Comparison of ENCODE assay signal across 8 cellular contexts in genomic region chr3:185936814-185937688, GRCh38. TPM values are rescaled to one million over a fixed set of nuclear protein-coding genes. Genes with fewer than 3 reads are reported as not detected.
DNase-seq lines count a peak whose midpoint lies in the region; ATAC-seq and TF ChIP-seq lines count a peak whose summit lies in the region.

No MANE protein-coding gene starts in this region.

- H3K36me3 ChIP-seq in Loucy (ENCODE audit: insufficient read depth, low read length) = peaks cover 22% of the 10 kb centered on the region

- peak; percentile 89 for DNase-seq in DMS53 (lab: John Stamatoyannopoulos, UW)
- peak; percentile 88 for DNase-seq in H4 (ENCODE audit: low spot score)
- peak; percentile 94 for DNase-seq in RPMI8226
- DNase-seq in activated T-helper 2 cell treated with anti-CD3 and anti-CD28 coated beads, Interferon-gamma antibody, Interleukin-2, Interleukin-4, amounts not matched to agents 10 μg/mL and 5 μg/mL and 100 μg/mL, durations not matched to agents 14 hours and 24 hours and 36 hours (ENCODE audit: low spot score) = peak; percentile 83
- DNase-seq in fibroblast of pulmonary artery (ENCODE audit: low read depth) = peak; percentile 91
- DNase-seq in natural killer cell treated with Interleukin-12 subunit alpha and Interleukin-12 subunit beta and Interleukin-15 and Interleukin-18, amount 100 ng/mL, for 72 hours (ENCODE audit: low spot score) = peak; percentile 88
- DNase-seq in stimulated activated naive CD4-positive, alpha-beta T cell treated with Interleukin-2 at 50 U/mL for 16 hours (lab: John Stamatoyannopoulos, UW) = peak; percentile 88

- H4K20me1 ChIP-seq in Loucy (ENCODE audit: insufficient read depth, low read length, poor library complexity, severe bottlenecking) = peaks cover 56% of the 10 kb centered on the region

- peak overlapping the region; percentile 98 for H3K4me3 Mint-ChIP-seq in activated T-helper 2 cell treated with anti-CD3 and anti-CD28 coated beads, Interferon-gamma antibody, Interleukin-2, Interleukin-4, amounts not matched to agents 10 μg/mL and 5 μg/mL and 100 μg/mL, durations not matched to agents 14 hours and 24 hours and 36 hours (ENCODE audit: low read depth)
- peak overlapping the region; percentile 98 for H3K4me3 Mint-ChIP-seq in natural killer cell treated with Interleukin-12 subunit alpha and Interleukin-12 subunit beta and Interleukin-15 and Interleukin-18, amount 100 ng/mL, for 72 hours

- H3K9me3 ChIP-seq in Loucy (ENCODE audit: insufficient read depth, low read depth, low read length) = no peaks in the 10 kb centered on the region

- ATAC-seq in natural killer cell treated with Interleukin-12 subunit alpha and Interleukin-12 subunit beta and Interleukin-15 and Interleukin-18, amount 100 ng/mL, for 72 hours = peak; percentile 79 to 82

- no peak overlapping the region for H2AFZ ChIP-seq in Loucy (ENCODE audit: low read length)

- H3K79me2 ChIP-seq in Loucy (ENCODE audit: insufficient read depth, low read length) = peaks cover 58% of the 10 kb centered on the region

- TF ChIP-seq CTCF in Loucy (conservative IDR thresholded peaks at IDR 0.05; ENCODE audit: low read length) (no peak), fibroblast of pulmonary artery (IDR thresholded peaks at IDR 0.05; ENCODE audit: low read length, missing control alignments) (no peak)

- H3K27me3 Mint-ChIP-seq in activated T-helper 2 cell treated with anti-CD3 and anti-CD28 coated beads, Interferon-gamma antibody, Interleukin-2, Interleukin-4, amounts not matched to agents 10 μg/mL and 5 μg/mL and 100 μg/mL, durations not matched to agents 14 hours and 24 hours and 36 hours (ENCODE audit: low read depth) = peaks cover 10% of the 10 kb centered on the region
- H3K27me3 Mint-ChIP-seq in natural killer cell treated with Interleukin-12 subunit alpha and Interleukin-12 subunit beta and Interleukin-15 and Interleukin-18, amount 100 ng/mL, for 72 hours = no peaks in the 10 kb centered on the region

- no peaks in the 10 kb centered on the region for H3K9me2 ChIP-seq in Loucy (replicated peaks; ENCODE audit: low read depth, low read length)

- peaks cover 15% of the 10 kb centered on the region for H3K27me3 ChIP-seq in Loucy (ENCODE audit: insufficient read depth, low read length, poor library complexity, severe bottlenecking)

- H3K9me3 Mint-ChIP-seq in activated T-helper 2 cell treated with anti-CD3 and anti-CD28 coated beads, Interferon-gamma antibody, Interleukin-2, Interleukin-4, amounts not matched to agents 10 μg/mL and 5 μg/mL and 100 μg/mL, durations not matched to agents 14 hours and 24 hours and 36 hours = peaks cover 8% of the 10 kb centered on the region
- H3K9me3 Mint-ChIP-seq in natural killer cell treated with Interleukin-12 subunit alpha and Interleukin-12 subunit beta and Interleukin-15 and Interleukin-18, amount 100 ng/mL, for 72 hours = no peaks in the 10 kb centered on the region

- H3K4me1 ChIP-seq in Loucy (ENCODE audit: insufficient read depth, low read length, poor library complexity, severe bottlenecking) = peaks cover 18% of the 10 kb centered on the region

- H3K27ac Mint-ChIP-seq in activated T-helper 2 cell treated with anti-CD3 and anti-CD28 coated beads, Interferon-gamma antibody, Interleukin-2, Interleukin-4, amounts not matched to agents 10 μg/mL and 5 μg/mL and 100 μg/mL, durations not matched to agents 14 hours and 24 hours and 36 hours = peak overlapping the region; percentile 100
- peak overlapping the region; percentile 99 to 100 for H3K27ac Mint-ChIP-seq in natural killer cell treated with Interleukin-12 subunit alpha and Interleukin-12 subunit beta and Interleukin-15 and Interleukin-18, amount 100 ng/mL, for 72 hours

- H3K4me1 Mint-ChIP-seq in activated T-helper 2 cell treated with anti-CD3 and anti-CD28 coated beads, Interferon-gamma antibody, Interleukin-2, Interleukin-4, amounts not matched to agents 10 μg/mL and 5 μg/mL and 100 μg/mL, durations not matched to agents 14 hours and 24 hours and 36 hours (ENCODE audit: low read depth) = peaks cover 39% of the 10 kb centered on the region
- peaks cover 45 to 50% of the 10 kb centered on the region in 2 donors for H3K4me1 Mint-ChIP-seq in natural killer cell treated with Interleukin-12 subunit alpha and Interleukin-12 subunit beta and Interleukin-15 and Interleukin-18, amount 100 ng/mL, for 72 hours (ENCODE audit: low read depth in 2 of 2)

- H3K9ac ChIP-seq in Loucy (ENCODE audit: low read depth, low read length, poor library complexity, severe bottlenecking) = peak overlapping the region; percentile 100

- H3K4me3 ChIP-seq in Loucy (ENCODE audit: low read length, poor library complexity, severe bottlenecking) = peak overlapping the region; percentile 90
- H3K4me3 ChIP-seq in fibroblast of pulmonary artery (replicated peaks; ENCODE audit: low read depth, low read length) = peak overlapping the region; percentile 100

- no peaks in the 10 kb centered on the region for H3F3A ChIP-seq in Loucy (ENCODE audit: low read depth)

- H3K4me2 ChIP-seq in Loucy (ENCODE audit: low read depth, low read length, poor library complexity, severe bottlenecking) = peak overlapping the region; percentile 97

- peaks cover 59% of the 10 kb centered on the region for H3K36me3 Mint-ChIP-seq in activated T-helper 2 cell treated with anti-CD3 and anti-CD28 coated beads, Interferon-gamma antibody, Interleukin-2, Interleukin-4, amounts not matched to agents 10 μg/mL and 5 μg/mL and 100 μg/mL, durations not matched to agents 14 hours and 24 hours and 36 hours (ENCODE audit: low read depth)
- H3K36me3 Mint-ChIP-seq in natural killer cell treated with Interleukin-12 subunit alpha and Interleukin-12 subunit beta and Interleukin-15 and Interleukin-18, amount 100 ng/mL, for 72 hours = peaks cover 48% of the 10 kb centered on the region

- intact Hi-C loops in activated T-helper 2 cell treated with anti-CD3 and anti-CD28 coated beads, Interferon-gamma antibody, Interleukin-2, Interleukin-4, amounts not matched to agents 10 μg/mL and 5 μg/mL and 100 μg/mL, durations not matched to agents 14 hours and 24 hours and 36 hours (cut with micrococcal nuclease) = loop anchor here (1.0 to 10.0 kb wide), 8 partner anchors 9 to 1198 kb away; partner anchors contain the start of genes EIF4A2, ETV5, IGF2BP2 and RPL39L

RNA-seq across cellular contexts. Expression of gene TRA2B, which starts 0.8 kb away (rescaled TPM):
- total RNA-seq in H4 (2014; rRNA removed; shearing (Covaris generic)) = 336 and 367 TPM in 2 replicates
- total RNA-seq in activated T-helper 2 cell treated with anti-CD3 and anti-CD28 coated beads, Interferon-gamma antibody, Interleukin-2, Interleukin-4, amounts not matched to agents 10 μg/mL and 5 μg/mL and 100 μg/mL, durations not matched to agents 14 hours and 24 hours and 36 hours = 277 and 282 TPM in 2 replicates
- total RNA-seq in natural killer cell treated with Interleukin-12 subunit alpha and Interleukin-12 subunit beta and Interleukin-15 and Interleukin-18, amount 100 ng/mL, for 72 hours = 100 to 1,000 TPM; 266 to 286 TPM

Comparison
In these comparisons a context has a peak if more than half of its experiments do, and no peak if none do; other contexts are left out.
1. Peak in every context shown above with its lines: DNase-seq, ATAC-seq and H3K4me3 ChIP-seq.